8 cellular contexts compared by ENCODE assay signal in genomic region chr9:135500525-135501260, GRCh38. TPM values are rescaled to one million over a fixed set of nuclear protein-coding genes. Genes with fewer than 3 reads are reported as not detected.
DNase-seq lines count a peak whose midpoint lies in the region; ATAC-seq, FAIRE-seq and TF ChIP-seq lines count a peak whose summit lies in the region.

MRPS2 (plus strand) TSS chr9:135500682; CDS start chr9:135500711, 29 bp downstream.

- peak within 1 kb of the TSS; percentile 82 for H3K4me3 ChIP-seq in fibroblast of the aortic adventitia (ENCODE audit: low read depth, low read length)
- peak within 1 kb of the TSS; percentile 99 for H3K4me3 ChIP-seq in neural cell (ENCODE audit: low read length)

- H3K4me1 Mint-ChIP-seq in stimulated activated naive CD8-positive, alpha-beta T cell treated with anti-CD3 and anti-CD28 coated beads, Interleukin-15, amount 100 ng/mL, for 72 hours, result peaks cover 34% of the 10 kb centered on the region

- peak within 1 kb of the TSS; percentile 89 to 94 for H3K4me3 Mint-ChIP-seq in stimulated activated naive CD8-positive, alpha-beta T cell treated with anti-CD3 and anti-CD28 coated beads, Interleukin-15, amount 100 ng/mL, for 72 hours

- no peaks in the 10 kb centered on the region for H3K27me3 Mint-ChIP-seq in stimulated activated naive CD8-positive, alpha-beta T cell treated with anti-CD3 and anti-CD28 coated beads, Interleukin-15, amount 100 ng/mL, for 72 hours

- no peaks in the 10 kb centered on the region for H4K20me1 ChIP-seq in neural cell (ENCODE audit: insufficient read depth)

- peak within 1 kb of the TSS; percentile 98 for H3K27ac Mint-ChIP-seq in stimulated activated naive CD8-positive, alpha-beta T cell treated with anti-CD3 and anti-CD28 coated beads, Interleukin-15, amount 100 ng/mL, for 72 hours

- no peaks in the 10 kb centered on the region for H3K9me3 ChIP-seq in neural cell (ENCODE audit: low read length)

- peak within 1 kb of the TSS; percentile 85 for H2AFZ ChIP-seq in neural cell (ENCODE audit: low read depth, low read length)

- H3K27ac ChIP-seq in RWPE1 (peak within 1 kb of the TSS; percentile 76), neural cell (ENCODE audit: low read length) (peak within 1 kb of the TSS; percentile 71)

- peak within 1 kb of the TSS; percentile 89 for H3K4me2 ChIP-seq in neural cell (ENCODE audit: low read length)

- CTCF ChIA-PET in RWPE1 (lab: Yijun Ruan, JAX), result interaction anchor here (0.6 to 1.3 kb wide), 5 partner anchors 17 to 96 kb away, joined by 3 to 6 read pairs (median 3); no protein-coding TSS in a partner anchor

- H3K9ac ChIP-seq in neural cell (ENCODE audit: low read length), result peak within 1 kb of the TSS; percentile 91

- no peaks in the 10 kb centered on the region for H3K9me2 ChIP-seq in neural cell (ENCODE audit: insufficient read depth, low read length)

- POLR2A ChIA-PET in RWPE1 (lab: Yijun Ruan, JAX; ENCODE audit: low non-redundant PET), result no interaction called here

- H3K36me3 ChIP-seq in neural cell (ENCODE audit: insufficient read depth, low read length), result no peaks in the 10 kb centered on the region

- no peaks in the 10 kb centered on the region for H3K9me3 Mint-ChIP-seq in stimulated activated naive CD8-positive, alpha-beta T cell treated with anti-CD3 and anti-CD28 coated beads, Interleukin-15, amount 100 ng/mL, for 72 hours

- peak; percentile 97 for DNase-seq in D721Med (ENCODE audit: insufficient read length, low spot score)
- peak; percentile 97 for DNase-seq in HuH-7 (ENCODE audit: low spot score)
- peak; percentile 96 for DNase-seq in RWPE1 (ENCODE audit: low spot score)
- peak; percentile 82 for DNase-seq in activated T-helper 9 cell treated with anti-CD3 and anti-CD28 coated beads, Interleukin-2, amount 50 U/mL, for 16 hours (ENCODE audit: low read depth)
- peak; percentile 80 for DNase-seq in fibroblast of the aortic adventitia (ENCODE audit: low read depth)
- DNase-seq in stimulated activated naive CD8-positive, alpha-beta T cell treated with anti-CD3 and anti-CD28 coated beads, Interleukin-15, amount 100 ng/mL, for 72 hours, result peak; percentile 88 to 91

- peak; percentile 45 for TF ChIP-seq RAD21 in neural cell (conservative IDR thresholded peaks at IDR 0.05)

- TF ChIP-seq EP300 in neural cell (conservative IDR thresholded peaks at IDR 0.05; ENCODE audit: poor library complexity, severe bottlenecking), result no peak

- peaks cover 12% of the 10 kb centered on the region for H3K79me2 ChIP-seq in neural cell (replicated peaks; ENCODE audit: insufficient read depth, low read length)

- H3F3A ChIP-seq in neural cell (ENCODE audit: insufficient read depth, low read length, poor library complexity, severe bottlenecking), result no peaks in the 10 kb centered on the region

- TF ChIP-seq CTCF in D721Med (IDR thresholded peaks at IDR 0.05; ENCODE audit: insufficient read depth, missing control alignments), result peak; percentile 75
- peak; percentile 100 for TF ChIP-seq CTCF in RWPE1 (conservative IDR thresholded peaks at IDR 0.05; ENCODE audit: low read depth)
- TF ChIP-seq CTCF in fibroblast of the aortic adventitia (IDR thresholded peaks at IDR 0.05; ENCODE audit: insufficient read depth, low read length), result peak; percentile 73
- TF ChIP-seq CTCF in neural cell (IDR thresholded peaks at IDR 0.05; ENCODE audit: poor library complexity, severe bottlenecking), result peak; percentile 95

- FAIRE-seq in D721Med (lab: Jason Lieb, UNC), result no peak

- ATAC-seq in GM21423 (IDR thresholded peaks at IDR 0.05; ENCODE audit: unreplicated experiment), result peak; percentile 73
- peak; percentile 95 for ATAC-seq in stimulated activated naive CD8-positive, alpha-beta T cell treated with anti-CD3 and anti-CD28 coated beads, Interleukin-15, amount 100 ng/mL, for 72 hours

- no peaks in the 10 kb centered on the region for H3K27me3 ChIP-seq in neural cell (ENCODE audit: insufficient read depth, low read depth, low read length)

TF ChIP-seq in neural cell, 6 proteins besides CTCF, POLR2A, EP300 and RAD21:
- TF ChIP-seq EZH2 (IDR thresholded peaks at IDR 0.05; ENCODE audit: borderline replicate concordance, insufficient read depth, low read length, poor library complexity, severe bottlenecking) (no peak), SMC3 (conservative IDR thresholded peaks at IDR 0.05; ENCODE audit: poor library complexity) (no peak), MXI1 (conservative IDR thresholded peaks at IDR 0.05; ENCODE audit: poor library complexity, severe bottlenecking) (peak; percentile 63), POLR2AphosphoS5 (IDR thresholded peaks at IDR 0.05) (peak; percentile 70), REST (IDR thresholded peaks at IDR 0.05; ENCODE audit: borderline replicate concordance) (no peak), TAF1 (IDR thresholded peaks at IDR 0.05; ENCODE audit: low read depth) (peak; percentile 66)

RNA-seq across cellular contexts. Expression of gene MRPS2, which starts in this region (rescaled TPM):
- 5.5 and 21.4 TPM in 2 replicates for total RNA-seq in fibroblast of the aortic adventitia (ENCODE audit: low replicate concordance)
- polyA plus RNA-seq in neural cell, result 20.1 and 23.6 TPM in 2 replicates
- 14.7 and 25.1 TPM in 2 replicates for polyA minus RNA-seq in neural cell

Comparison
In these comparisons a context has a peak if more than half of its experiments do, and no peak if none do; other contexts are left out.
1. Peak in every context shown above with its lines: DNase-seq, ATAC-seq, H3K4me3 ChIP-seq and H3K27ac ChIP-seq.